In the genomic region with DNA sequence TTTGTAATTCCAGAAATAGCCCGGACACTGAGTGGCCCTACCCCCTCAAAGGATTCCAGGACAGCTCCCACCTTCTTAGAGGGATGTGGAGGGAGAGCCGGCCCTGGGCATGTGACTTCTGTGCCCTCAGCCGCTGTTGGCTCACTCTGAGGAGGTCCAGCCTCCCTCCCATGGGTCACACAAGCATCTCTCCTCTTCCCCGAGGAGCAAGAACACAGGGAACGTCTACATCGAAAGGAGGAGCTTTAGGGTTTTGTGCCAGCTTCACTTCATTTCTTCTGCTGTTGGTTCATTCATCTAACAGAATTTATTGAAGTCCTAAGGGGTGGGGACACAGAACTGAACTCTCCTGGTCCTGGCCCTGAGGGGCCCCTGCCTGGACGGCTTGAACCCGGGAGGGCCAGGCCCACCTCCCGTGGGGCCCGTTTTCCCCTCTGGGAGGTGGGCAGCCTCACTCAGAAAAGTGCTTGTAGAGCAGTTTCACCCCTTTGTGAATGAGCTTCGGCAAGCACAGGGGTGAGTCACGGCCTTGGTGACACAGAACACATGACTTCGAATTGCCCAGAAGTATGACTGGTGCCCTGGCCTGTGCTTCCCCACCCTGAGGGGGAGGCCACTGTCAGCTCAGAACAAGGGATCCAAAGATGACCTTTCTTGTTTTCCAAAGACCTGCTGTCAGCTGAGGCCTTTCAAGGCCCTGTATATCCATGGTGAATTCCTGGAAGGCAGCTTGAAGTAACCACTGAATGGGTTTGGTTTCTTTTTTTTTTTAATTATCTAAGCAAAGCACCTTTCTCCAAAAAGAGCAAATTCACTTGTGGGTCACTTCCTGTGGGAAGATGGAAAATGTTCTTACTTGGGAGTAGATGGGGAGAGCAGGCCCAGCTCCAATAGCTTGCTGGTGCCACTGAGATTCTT, we compare ENCODE assay signal across 8 cellular contexts. TPM values are rescaled to one million over a fixed set of nuclear protein-coding genes. Genes with fewer than 3 reads are reported as not detected.
DNase-seq lines count a peak whose midpoint lies in the region; ATAC-seq, FAIRE-seq and TF ChIP-seq lines count a peak whose summit lies in the region.

No MANE protein-coding gene starts in this region.

- H3K27me3 ChIP-seq in bronchial epithelial cell (ENCODE audit: control insufficient read depth, insufficient read depth, low read length) (no peaks in the 10 kb centered on the region), lung (ENCODE audit: control insufficient read depth, insufficient read depth) (no peaks in the 10 kb centered on the region)

- H3K9me3 Mint-ChIP-seq in activated B cell treated with CpG ODN at 0.5 μM for 24 hours = no peaks in the 10 kb centered on the region

- peak overlapping the region; percentile 59 for H3K27ac Mint-ChIP-seq in activated B cell treated with CpG ODN at 0.5 μM for 24 hours

- POLR2A ChIA-PET in activated B cell treated with CpG ODN at 0.5 μM for 24 hours (lab: Charles Lee) = interaction anchor here (1.0 to 9.1 kb wide), 4 partner anchors 15 to 79 kb away, joined by 3 to 191 read pairs (median 4); partner anchors contain the start of genes NFKBIA and PSMA6

- ATAC-seq in HG03139 (IDR thresholded peaks at IDR 0.05; ENCODE audit: unreplicated experiment) = peak; percentile 49
- peak; percentile 82 for ATAC-seq in activated B cell treated with CpG ODN at 0.5 μM for 24 hours (ENCODE audit: low read depth)
- peak; percentile 87 for ATAC-seq in lung (ENCODE audit: insufficient read depth, low FRiP score)

- H3K4me3 ChIP-seq in bronchial epithelial cell (ENCODE audit: low read depth, low read length) (no peak overlapping the region), lung (no peak overlapping the region)

- WGBS in lung, 2 donors = 42 to 50% methylated on average over 13 of the region's 13 CpGs

- H3K36me3 ChIP-seq in bronchial epithelial cell (ENCODE audit: control insufficient read depth, insufficient read depth, low read length) (no peaks in the 10 kb centered on the region), lung (ENCODE audit: control insufficient read depth in 2 of 2, insufficient read depth in 2 of 2, low read length in 2 of 2) (no peaks in the 10 kb centered on the region)

- no peaks in the 10 kb centered on the region for H3K36me3 Mint-ChIP-seq in activated B cell treated with CpG ODN at 0.5 μM for 24 hours (ENCODE audit: low read depth)

- no peak for FAIRE-seq in bronchial epithelial cell (lab: Jason Lieb, UNC)

- CTCF ChIA-PET in activated B cell treated with CpG ODN at 0.5 μM for 24 hours (lab: Charles Lee) = interaction anchor here (1.2 kb wide), 1 partner anchor 43 kb away, joined by 4 read pairs; no protein-coding TSS in a partner anchor

- peak; percentile 87 for DNase-seq in AG08396 (ENCODE audit: low spot score)
- DNase-seq in activated B cell treated with CpG ODN at 0.5 μM for 24 hours = no peak
- peak; percentile 93 for DNase-seq in bronchial epithelial cell (ENCODE audit: low read depth)
- DNase-seq in lung (ENCODE audit: low spot score) = peak; percentile 71
- DNase-seq in stimulated activated CD8-positive, alpha-beta memory T cell treated with anti-CD3 and anti-CD28 coated beads, Interleukin-2, amount 100 ng/mL, for 48 hours (ENCODE audit: low read depth in 2 of 2) = peak; percentile 66 to 73
- no peak for DNase-seq in NCI-H2029 treated with DMSO at 0.1 percent for 48 hours (lab: John Stamatoyannopoulos, UW)
- no peak for DNase-seq in NAMALWA (ENCODE audit: low spot score)

- peak overlapping the region; percentile 55 to 82 for H3K27ac ChIP-seq in lung (ENCODE audit: low read depth in 1 of 2, low read length in 1 of 2)

- H3K4me3 Mint-ChIP-seq in activated B cell treated with CpG ODN at 0.5 μM for 24 hours = peak overlapping the region; percentile 8

- intact Hi-C loops in activated B cell treated with CpG ODN at 0.5 μM for 24 hours (cut with micrococcal nuclease) = loop anchor here (2.0 kb wide), 1 partner anchor 33 kb away; no protein-coding TSS in a partner anchor

- peaks cover 41% of the 10 kb centered on the region for H3K4me1 Mint-ChIP-seq in activated B cell treated with CpG ODN at 0.5 μM for 24 hours

- no peaks in the 10 kb centered on the region for H3K27me3 Mint-ChIP-seq in activated B cell treated with CpG ODN at 0.5 μM for 24 hours

- peaks cover 14 to 36% of the 10 kb centered on the region in 2 donors for H3K4me1 ChIP-seq in lung (ENCODE audit: control insufficient read depth in 2 of 2, insufficient read depth in 2 of 2, low read length in 2 of 2)

- TF ChIP-seq CTCF in activated B cell treated with CpG ODN at 0.5 μM for 24 hours (IDR thresholded peaks at IDR 0.05) = no peak
- TF ChIP-seq CTCF in bronchial epithelial cell (IDR thresholded peaks at IDR 0.05; ENCODE audit: insufficient read depth, low read length, severe bottlenecking) = no peak
- no peak for TF ChIP-seq CTCF in lung (IDR thresholded peaks at IDR 0.05; ENCODE audit: control extremely low read depth, extremely low read depth)

- peaks cover 0 to 2% of the 10 kb centered on the region in 2 donors for H3K9me3 ChIP-seq in lung (ENCODE audit: control insufficient read depth in 2 of 2, insufficient read depth in 1 of 2, low read length in 1 of 2)

RNA-seq across cellular contexts. Expression of gene NFKBIA, which starts 39.2 kb away (rescaled TPM):
- total RNA-seq in activated B cell treated with CpG ODN at 0.5 μM for 24 hours (480 and 515 TPM in 2 replicates), bronchial epithelial cell (60.6 and 73.7 TPM in 2 replicates), lung (100 to 1,000 TPM; 312 to 574 TPM)
- polyA plus RNA-seq in lung = 1,000 to 10,000 TPM in 1 of 2 donors, 100 to 1,000 TPM in 1; 182 to 1,327 TPM

Comparison
In these comparisons a context has a peak if more than half of its experiments do, and no peak if none do; other contexts are left out.
1. DNase-seq: peak in AG08396 (single experiment), bronchial epithelial cell (single experiment), lung (single experiment) and stimulated activated CD8-positive, alpha-beta memory T cell treated with anti-CD3 and anti-CD28 coated beads, Interleukin-2, amount 100 ng/mL, for 48 hours (2 of 2); none in activated B cell treated with CpG ODN at 0.5 μM for 24 hours (single experiment), NCI-H2029 treated with DMSO at 0.1 percent for 48 hours (single experiment) and NAMALWA (single experiment).
2. Peak in every context shown above with its lines, with median percentiles within 50 percentile points of each other: ATAC-seq.